Comparison of ENCODE assay signal across 17 cellular contexts in the genomic region with DNA sequence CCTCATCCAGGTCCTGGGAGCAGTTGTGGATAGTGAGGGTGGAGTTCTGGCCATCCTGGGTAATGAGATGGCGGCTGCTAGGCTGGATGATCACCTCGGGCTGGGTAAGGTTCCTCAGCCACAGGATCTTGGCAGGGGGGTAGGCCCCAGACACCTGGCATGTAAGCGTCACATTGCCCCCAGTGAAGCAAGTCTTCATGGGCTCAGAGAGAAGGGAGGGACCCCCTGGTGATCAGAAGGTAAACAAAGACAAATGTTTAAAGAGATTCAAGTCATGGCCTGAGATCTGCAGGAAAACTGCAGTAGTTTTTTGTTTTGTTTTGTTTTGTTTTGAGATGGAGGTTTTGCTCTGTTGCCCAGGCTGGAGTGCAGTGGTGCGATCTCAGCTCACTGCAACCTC. TPM values are rescaled to one million over a fixed set of nuclear protein-coding genes. Genes with fewer than 3 reads are reported as not detected.
DNase-seq lines count a peak whose midpoint lies in the region; ATAC-seq, FAIRE-seq and TF ChIP-seq lines count a peak whose summit lies in the region.
"Had no signal": no experiment of that assay in that cellular context is flagged by ENCODE, and none has a peak within 500 bp of the region (broad histone marks: within the 10 kb centered on the region; RNA-seq: fewer than 3 reads in every experiment).

No MANE protein-coding gene starts in this region.

- BruUV-seq in GM12878 (replicated peaks; lab: Mats Ljungman, UMichigan), result no TSS peak

- peak; percentile 53 for ATAC-seq in GM21529 (IDR thresholded peaks at IDR 0.05; ENCODE audit: unreplicated experiment)
- peak; percentile 24 for ATAC-seq in HG02973 (IDR thresholded peaks at IDR 0.05; ENCODE audit: unreplicated experiment)
- peak; percentile 25; the same call in 2 of the 3 replicates for ATAC-seq in GM12878
- no peak for ATAC-seq in stimulated activated naive B cell treated with anti-CD40 and anti-IgM and Interleukin-4, amounts not matched to agents 10 μg/mL and 1 μg/mL and 100 μg/mL, for 72 hours (replicated peaks)
- ATAC-seq in HG03108 (IDR thresholded peaks at IDR 0.05; ENCODE audit: unreplicated experiment), result no peak

- intact Hi-C loops in GM12878 (cut with micrococcal nuclease; ENCODE audit: unreplicated experiment), result no loop called here

- TF ChIP-seq RAD21 in GM12878 (IDR thresholded peaks at IDR 0.05; ENCODE audit: insufficient read depth, low read depth, low read length), result no peak

- WGBS in GM12878 (ENCODE audit: insufficient coverage, insufficient replicate concordance, low lambda C conversion rate, missing lambda C conversion rate), result 33% methylated on average over 4 of the region's 4 CpGs

- no peak overlapping the region for H2AFZ ChIP-seq in GM12878 (ENCODE audit: control insufficient read depth, low read depth, low read length)

- CTCF ChIA-PET in GM12878 (lab: Yijun Ruan, JAX), result no interaction called here
- CTCF ChIA-PET in HEK293T (lab: Yijun Ruan, JAX), result no interaction called here

- POLR2A ChIA-PET in GM12878 (lab: Charles Lee) (no interaction called here), HEK293T (lab: Yijun Ruan, JAX) (no interaction called here)

- TF ChIP-seq POLR2A in GM12878 (IDR thresholded peaks at IDR 0.05; ENCODE audit: low read depth, low read length), result no peak

- DNase-seq in GM12878 (ENCODE audit: low read depth, low spot score), result no peak
- no peak for DNase-seq in stimulated activated naive B cell treated with anti-CD40 and anti-IgM and Interleukin-4, amounts not matched to agents 10 μg/mL and 1 μg/mL and 100 μg/mL, for 72 hours
- DNase-seq in HEK293T (ENCODE audit: extremely low spot score), result no peak
- no peak for DNase-seq in effector memory CD4-positive, alpha-beta T cell
- DNase-seq: BE2C, DMS79, GOT3, Karpas-422, MV-4-11, NCI-H1105 treated with DMSO at 0.1 percent for 48 hours, NCI-H2029 treated with DMSO at 0.1 percent for 48 hours, NCI-H524 treated with DMSO at 0.1 percent for 48 hours had no signal

- no peak for TF ChIP-seq CTCF in GM12878 (IDR thresholded peaks at IDR 0.05 in 2 of 3, conservative IDR thresholded peaks at IDR 0.05 in 1 of 3; ENCODE audit: control insufficient read depth in 2 of 3, extremely low read depth in 1 of 3, insufficient read depth in 1 of 3, low read depth in 3 of 3, low read length in 3 of 3)

- no peak overlapping the region for H3K4me2 ChIP-seq in GM12878 (ENCODE audit: control insufficient read depth, insufficient read depth)

- in situ Hi-C loops in GM12878 (cut with MboI), result no loop called here

- H3K27me3 ChIP-seq in GM12878 (replicated peaks in 1 of 2; ENCODE audit: control insufficient read depth in 2 of 2, insufficient read depth in 2 of 2, low read length in 1 of 2), result no peaks in the 10 kb centered on the region
- H3K27me3 ChIP-seq in effector memory CD4-positive, alpha-beta T cell (replicated peaks; ENCODE audit: control insufficient read depth, insufficient read depth, low read length, poor library complexity, severe bottlenecking), result no peaks in the 10 kb centered on the region
- H3K27me3 ChIP-seq: BE2C, SJSA1 had no signal

- no peak overlapping the region for H3K4me3 ChIP-seq in GM12878
- H3K4me3 ChIP-seq in effector memory CD4-positive, alpha-beta T cell (ENCODE audit: insufficient read depth, low read depth, low read length, poor library complexity, severe bottlenecking), result no peak overlapping the region
- H3K4me3 ChIP-seq: SJSA1 had no signal

- H4K20me1 ChIP-seq in GM12878 (ENCODE audit: control insufficient read depth, insufficient read depth), result no peaks in the 10 kb centered on the region

- H3K27me3 Mint-ChIP-seq in stimulated activated naive B cell treated with anti-CD40 and anti-IgM and Interleukin-4, amounts not matched to agents 10 μg/mL and 1 μg/mL and 100 μg/mL, for 72 hours, result no peaks in the 10 kb centered on the region

- H3K27ac ChIP-seq in GM12878 (ENCODE audit: control insufficient read depth, insufficient read depth), result no peak overlapping the region
- H3K27ac ChIP-seq in effector memory CD4-positive, alpha-beta T cell (ENCODE audit: insufficient read depth, low read length, poor library complexity, severe bottlenecking), result no peak overlapping the region
- H3K27ac ChIP-seq: SJSA1 had no signal

- SMC1A ChIA-PET in GM12878 (lab: Charles Lee; ENCODE audit: uncharacterized antibody, unreplicated experiment), result no interaction called here

- H3K36me3 Mint-ChIP-seq in stimulated activated naive B cell treated with anti-CD40 and anti-IgM and Interleukin-4, amounts not matched to agents 10 μg/mL and 1 μg/mL and 100 μg/mL, for 72 hours, result no peaks in the 10 kb centered on the region

- H3K9ac ChIP-seq in GM12878 (ENCODE audit: control insufficient read depth, insufficient read depth, low read length), result no peak overlapping the region

- no peaks in the 10 kb centered on the region for H3K4me1 ChIP-seq in GM12878 (ENCODE audit: control insufficient read depth, insufficient read depth, low read length)
- H3K4me1 ChIP-seq in effector memory CD4-positive, alpha-beta T cell (ENCODE audit: control insufficient read depth, insufficient read depth, low read length, poor library complexity, severe bottlenecking), result no peaks in the 10 kb centered on the region
- H3K4me1 ChIP-seq: BE2C, SJSA1 had no signal

- no peaks in the 10 kb centered on the region for H3K36me3 ChIP-seq in GM12878 (ENCODE audit: control insufficient read depth in 2 of 2, insufficient read depth in 2 of 2, low read length in 1 of 2)
- H3K36me3 ChIP-seq in effector memory CD4-positive, alpha-beta T cell (ENCODE audit: control insufficient read depth, insufficient read depth, low read length), result no peaks in the 10 kb centered on the region
- H3K36me3 ChIP-seq: BE2C had no signal

- H3K9me3 ChIP-seq in GM12878 (replicated peaks; ENCODE audit: control insufficient read depth, insufficient read depth, low read length), result no peaks in the 10 kb centered on the region
- no peaks in the 10 kb centered on the region for H3K9me3 ChIP-seq in effector memory CD4-positive, alpha-beta T cell (ENCODE audit: control insufficient read depth, low read length)
- H3K9me3 ChIP-seq: BE2C, SJSA1 had no signal

- H3K4me1 Mint-ChIP-seq in stimulated activated naive B cell treated with anti-CD40 and anti-IgM and Interleukin-4, amounts not matched to agents 10 μg/mL and 1 μg/mL and 100 μg/mL, for 72 hours, result peaks cover 0 to 4% of the 10 kb centered on the region in 2 donors

- H3K9me3 Mint-ChIP-seq in stimulated activated naive B cell treated with anti-CD40 and anti-IgM and Interleukin-4, amounts not matched to agents 10 μg/mL and 1 μg/mL and 100 μg/mL, for 72 hours, result no peaks in the 10 kb centered on the region

- TF ChIP-seq EP300 in GM12878 (IDR thresholded peaks at IDR 0.05; ENCODE audit: borderline replicate concordance in 1 of 2, control insufficient read depth in 1 of 2, low read depth in 2 of 2, low read length in 2 of 2), result no peak

- RAD21 ChIA-PET in GM12878 (lab: Charles Lee; ENCODE audit: unreplicated experiment), result interaction anchor here (1.7 kb wide), 1 partner anchor 198 kb away, joined by 3 read pairs; no protein-coding TSS in a partner anchor

- no peaks in the 10 kb centered on the region for H3K79me2 ChIP-seq in GM12878 (ENCODE audit: control insufficient read depth, insufficient read depth, low read length)

- peak overlapping the region; percentile 42 for H3K27ac Mint-ChIP-seq in stimulated activated naive B cell treated with anti-CD40 and anti-IgM and Interleukin-4, amounts not matched to agents 10 μg/mL and 1 μg/mL and 100 μg/mL, for 72 hours

- H3K4me3 Mint-ChIP-seq in stimulated activated naive B cell treated with anti-CD40 and anti-IgM and Interleukin-4, amounts not matched to agents 10 μg/mL and 1 μg/mL and 100 μg/mL, for 72 hours, result no peak overlapping the region

- FAIRE-seq in GM12878 (lab: Jason Lieb, UNC), result no peak
- FAIRE-seq: RCC 7860 had no signal

RNA-seq across cellular contexts. Expression of gene WSB2, which starts 12.8 kb away (rescaled TPM):
- 29.8 and 34.6 TPM in 2 replicates for total RNA-seq in GM12878 (2013; cell fraction: nucleolus; rRNA removed)
- 66.7 and 83.7 TPM in 2 replicates for total RNA-seq in GM12878 (2014; rRNA removed)
- 40.4 and 41.5 TPM in 2 replicates for total RNA-seq in GM12878 (2014; rRNA removed; fragmentation: Illumina TruSeq; extraction: Trizol)
- 56.8 and 59.0 TPM in 2 replicates for total RNA-seq in GM12878 (2021)
- 27.2 TPM for polyA plus RNA-seq in GM12878 (2011; ENCODE audit: low read depth)
- polyA plus RNA-seq in GM12878 (2011; rRNA removed), result 71.0 and 82.6 TPM in 2 replicates
- 111 and 139 TPM in 2 replicates for polyA plus RNA-seq in GM12878 (2011; cell fraction: cytosol; rRNA removed)
- polyA plus RNA-seq in GM12878 (2011; cell fraction: nucleus; rRNA removed), result 40.2 and 48.5 TPM in 2 replicates
- 31.8 and 33.7 TPM in 2 replicates for polyA plus RNA-seq in GM12878 (2012)
- 44.1 and 59.0 TPM in 2 replicates for polyA plus RNA-seq in GM12878 (2014; fragmentation: Illumina TruSeq; extraction: Trizol)
- 10 to 100 TPM; 30.0 to 33.6 TPM for polyA plus RNA-seq in GM12878 (2014; fragmentation: Nextera tagmentation; extraction: Ambion mirVana)
- 46.0 and 46.3 TPM in 2 replicates for polyA plus RNA-seq in GM12878 (2014; rRNA removed)
- polyA plus RNA-seq in GM12878 (2016; fragmentation: Nextera tagmentation; extraction: Ambion mirVana), result 10 to 100 TPM; 18.3 to 19.4 TPM
- polyA minus RNA-seq in GM12878 (2011; rRNA and poly(A)+ RNA removed), result 222 and 231 TPM in 2 replicates
- polyA minus RNA-seq in GM12878 (2011; cell fraction: cytosol; rRNA and poly(A)+ RNA removed), result 60.9 and 67.1 TPM in 2 replicates
- 26.7 and 39.5 TPM in 2 replicates for polyA minus RNA-seq in GM12878 (2011; cell fraction: nucleus; rRNA and poly(A)+ RNA removed)

RNA-seq across cellular contexts. Expression of gene VSIG10, which starts 30.0 kb away (rescaled TPM):
- total RNA-seq in GM12878 (2013; cell fraction: nucleolus; rRNA removed), result 5.7 and 11.5 TPM in 2 replicates
- total RNA-seq in GM12878 (2014; rRNA removed) (6.7 and 8.3 TPM in 2 replicates), GM12878 (2014; rRNA removed; fragmentation: Illumina TruSeq; extraction: Trizol) (4.5 and 5.3 TPM in 2 replicates), GM12878 (2021) (3.2 and 5.6 TPM in 2 replicates)
- 0.88 TPM for polyA plus RNA-seq in GM12878 (2011; ENCODE audit: low read depth)
- polyA plus RNA-seq in GM12878 (2011; rRNA removed) (3.4 TPM in 2 replicates), GM12878 (2014; fragmentation: Illumina TruSeq; extraction: Trizol) (5.9 TPM in 1 of 2 replicates, not detected in the other), GM12878 (2014; fragmentation: Nextera tagmentation; extraction: Ambion mirVana) (1 to 10 TPM; 4.5 to 6.8 TPM), GM12878 (2014; rRNA removed) (5.3 and 7.2 TPM in 2 replicates), GM12878 (2016; fragmentation: Nextera tagmentation; extraction: Ambion mirVana) (10 to 100 TPM in 1 of 2 experiments, 1 to 10 TPM in 1; 5.0 to 10.2 TPM)
- 5.7 and 11.7 TPM in 2 replicates for polyA plus RNA-seq in GM12878 (2011; cell fraction: cytosol; rRNA removed)
- polyA plus RNA-seq in GM12878 (2011; cell fraction: nucleus; rRNA removed), result 3.0 and 5.6 TPM in 2 replicates
- polyA plus RNA-seq in GM12878 (2012), result 2.0 and 2.9 TPM in 2 replicates
- 3.6 and 5.4 TPM in 2 replicates for polyA minus RNA-seq in GM12878 (2011; rRNA and poly(A)+ RNA removed)
- 0.31 and 2.4 TPM in 2 replicates for polyA minus RNA-seq in GM12878 (2011; cell fraction: cytosol; rRNA and poly(A)+ RNA removed)
- 2.5 TPM in 2 replicates for polyA minus RNA-seq in GM12878 (2011; cell fraction: nucleus; rRNA and poly(A)+ RNA removed)

RNA-seq across cellular contexts. Expression of gene RFC5, which starts 57.3 kb away (rescaled TPM):
- 40.9 and 42.7 TPM in 2 replicates for total RNA-seq in GM12878 (2013; cell fraction: nucleolus; rRNA removed)
- 51.1 and 55.0 TPM in 2 replicates for total RNA-seq in GM12878 (2014; rRNA removed)
- 49.8 and 53.0 TPM in 2 replicates for total RNA-seq in GM12878 (2014; rRNA removed; fragmentation: Illumina TruSeq; extraction: Trizol)
- total RNA-seq in GM12878 (2021), result 29.3 and 30.9 TPM in 2 replicates
- polyA plus RNA-seq in GM12878 (2011; ENCODE audit: low read depth), result 20.2 TPM
- 69.0 and 83.9 TPM in 2 replicates for polyA plus RNA-seq in GM12878 (2011; rRNA removed)
- polyA plus RNA-seq in GM12878 (2011; cell fraction: cytosol; rRNA removed), result 67.2 and 69.2 TPM in 2 replicates
- 99.3 and 113 TPM in 2 replicates for polyA plus RNA-seq in GM12878 (2011; cell fraction: nucleus; rRNA removed)
- 22.2 and 26.8 TPM in 2 replicates for polyA plus RNA-seq in GM12878 (2012)
- 50.9 and 52.9 TPM in 2 replicates for polyA plus RNA-seq in GM12878 (2014; fragmentation: Illumina TruSeq; extraction: Trizol)
- polyA plus RNA-seq in GM12878 (2014; fragmentation: Nextera tagmentation; extraction: Ambion mirVana), result 10 to 100 TPM; 47.3 to 73.3 TPM
- polyA plus RNA-seq in GM12878 (2014; rRNA removed), result 51.3 and 54.1 TPM in 2 replicates
- polyA plus RNA-seq in GM12878 (2016; fragmentation: Nextera tagmentation; extraction: Ambion mirVana), result 10 to 100 TPM; 66.3 to 70.0 TPM
- 66.0 and 71.2 TPM in 2 replicates for polyA minus RNA-seq in GM12878 (2011; rRNA and poly(A)+ RNA removed)
- polyA minus RNA-seq in GM12878 (2011; cell fraction: cytosol; rRNA and poly(A)+ RNA removed), result 22.3 and 32.1 TPM in 2 replicates
- 24.7 and 36.0 TPM in 2 replicates for polyA minus RNA-seq in GM12878 (2011; cell fraction: nucleus; rRNA and poly(A)+ RNA removed)

Comparison
In these comparisons a context has a peak if more than half of its experiments do, and no peak if none do; other contexts are left out.
1. ATAC-seq: peak in GM21529 (single experiment), HG02973 (single experiment) and GM12878 (single experiment); none in stimulated activated naive B cell treated with anti-CD40 and anti-IgM and Interleukin-4, amounts not matched to agents 10 μg/mL and 1 μg/mL and 100 μg/mL, for 72 hours (0 of 2) and HG03108 (single experiment).